Comparison of ENCODE assay signal across 19 cellular contexts in genomic region chr2:25710750-25711149, GRCh38. TPM values are rescaled to one million over a fixed set of nuclear protein-coding genes. Genes with fewer than 3 reads are reported as not detected.
DNase-seq lines count a peak whose midpoint lies in the region; ATAC-seq and TF ChIP-seq lines count a peak whose summit lies in the region.
"Had no signal": no experiment of that assay in that cellular context is flagged by ENCODE, and none has a peak within 500 bp of the region (broad histone marks: within the 10 kb centered on the region; RNA-seq: fewer than 3 reads in every experiment).

No MANE protein-coding gene starts in this region.

- 85 to 90% (median 89%) methylated on average over 3 of the region's 3 CpGs for WGBS in stomach, 5 donors
- 86% methylated on average over 3 of the region's 3 CpGs for WGBS in heart right ventricle, 2 donors

- H3K27ac ChIP-seq in GM23338 (ENCODE audit: low read depth) (no peak overlapping the region), stomach (no peak overlapping the region), heart right ventricle (no peak overlapping the region)
- H3K27ac ChIP-seq: BLaER1 treated with 17β-estradiol and CSF1 and Interleukin-3, amounts not matched to agents 10 nM and 100 nM; HL-60 had no signal

- H3K4me3 ChIP-seq in GM23338 (no peak overlapping the region), stomach (no peak overlapping the region), heart right ventricle (no peak overlapping the region)
- H3K4me3 ChIP-seq: BLaER1 treated with 17β-estradiol and CSF1 and Interleukin-3, amounts not matched to agents 10 nM and 100 nM had no signal

- no peaks in the 10 kb centered on the region for H3K36me3 ChIP-seq in GM23338 (ENCODE audit: insufficient read depth)
- H3K36me3 ChIP-seq in stomach: no peaks in the 10 kb centered on the region
- H3K36me3 ChIP-seq in heart right ventricle: no peaks in the 10 kb centered on the region
- H3K36me3 ChIP-seq: BLaER1 treated with 17β-estradiol and CSF1 and Interleukin-3, amounts not matched to agents 10 nM and 100 nM had no signal

- no peak overlapping the region for H3K4me2 ChIP-seq in GM23338
- H3K4me2 ChIP-seq: BLaER1 treated with 17β-estradiol and CSF1 and Interleukin-3, amounts not matched to agents 10 nM and 100 nM had no signal

- H3K27me3 ChIP-seq in GM23338 (ENCODE audit: insufficient read depth) (no peaks in the 10 kb centered on the region), stomach (peaks cover 0 to 9% (median 0%) of the 10 kb centered on the region in 3 donors), heart right ventricle (peaks cover 0 to 8% (median 0%) of the 10 kb centered on the region in 7 donors)
- H3K27me3 ChIP-seq: BLaER1 treated with 17β-estradiol and CSF1 and Interleukin-3, amounts not matched to agents 10 nM and 100 nM had no signal

- H3K79me2 ChIP-seq in GM23338 (replicated peaks; ENCODE audit: insufficient read depth): no peaks in the 10 kb centered on the region

- no peaks in the 10 kb centered on the region for H3K4me1 ChIP-seq in GM23338 (ENCODE audit: insufficient read depth)
- peaks cover 0 to 11% (median 5%) of the 10 kb centered on the region in 4 donors for H3K4me1 ChIP-seq in stomach
- H3K4me1 ChIP-seq in heart right ventricle: peaks cover 0 to 14% (median 0%) of the 10 kb centered on the region in 9 donors

- TF ChIP-seq POLR2A in stomach (IDR thresholded peaks at IDR 0.05): no peak

- H2AFZ ChIP-seq in GM23338: peak overlapping the region; percentile 59; the same call in 1 of the 2 replicates

- no peaks in the 10 kb centered on the region for H3K9me3 Mint-ChIP-seq in activated CD4-positive, alpha-beta T cell treated with anti-CD3 and anti-CD28 coated beads for 36 hours (ENCODE audit: low read depth)
- peaks cover 5% of the 10 kb centered on the region; the same call in 1 of the 3 replicates for H3K9me3 Mint-ChIP-seq in GM23338
- no peaks in the 10 kb centered on the region for H3K9me3 Mint-ChIP-seq in activated T-helper 2 cell treated with anti-CD3 and anti-CD28 coated beads, Interferon-gamma antibody, Interleukin-2, Interleukin-4, amounts not matched to agents 10 μg/mL and 5 μg/mL and 100 μg/mL, durations not matched to agents 14 hours and 24 hours and 36 hours
- H3K9me3 Mint-ChIP-seq: CD4-positive, alpha-beta T cell; HFFc6; IgD-negative memory B cell had no signal

- H3K9me3 ChIP-seq in stomach: no peaks in the 10 kb centered on the region
- no peaks in the 10 kb centered on the region for H3K9me3 ChIP-seq in heart right ventricle
- H3K9me3 ChIP-seq: Caco-2 had no signal

- H3F3A ChIP-seq in GM23338 (replicated peaks; ENCODE audit: low read depth): no peaks in the 10 kb centered on the region

- no peak for DNase-seq in activated CD4-positive, alpha-beta T cell treated with anti-CD3 and anti-CD28 coated beads for 36 hours
- no peak for DNase-seq in activated CD4-positive, alpha-beta T cell treated with anti-CD3 and anti-CD28 coated beads, Interleukin-2, amount 50 U/mL, for 4 hours
- no peak for DNase-seq in GM23338 (ENCODE audit: low spot score)
- DNase-seq in activated T-helper 2 cell treated with anti-CD3 and anti-CD28 coated beads, Interferon-gamma antibody, Interleukin-2, Interleukin-4, amounts not matched to agents 10 μg/mL and 5 μg/mL and 100 μg/mL, durations not matched to agents 14 hours and 24 hours and 36 hours (ENCODE audit: low spot score): no peak
- no peak for DNase-seq in stomach
- DNase-seq in heart right ventricle: no peak
- DNase-seq: 8988T; Caco-2; CD4-positive, alpha-beta T cell; GOT3; H7; HFFc6; KBM-7 had no signal

- H3K4me3 Mint-ChIP-seq in activated CD4-positive, alpha-beta T cell treated with anti-CD3 and anti-CD28 coated beads for 36 hours: no peak overlapping the region
- H3K4me3 Mint-ChIP-seq in GM23338: no peak overlapping the region
- H3K4me3 Mint-ChIP-seq in activated T-helper 2 cell treated with anti-CD3 and anti-CD28 coated beads, Interferon-gamma antibody, Interleukin-2, Interleukin-4, amounts not matched to agents 10 μg/mL and 5 μg/mL and 100 μg/mL, durations not matched to agents 14 hours and 24 hours and 36 hours (ENCODE audit: low read depth): no peak overlapping the region
- H3K4me3 Mint-ChIP-seq: CD4-positive, alpha-beta T cell; HFFc6 had no signal

- ATAC-seq in activated CD4-positive, alpha-beta T cell treated with anti-CD3 and anti-CD28 coated beads for 36 hours: peak; percentile 39
- ATAC-seq in GM23338: no peak
- ATAC-seq in GM21515 (IDR thresholded peaks at IDR 0.05; ENCODE audit: unreplicated experiment): no peak
- ATAC-seq in heart right ventricle: no peak
- ATAC-seq: HCT116 had no signal

- intact Hi-C loops in activated CD4-positive, alpha-beta T cell treated with anti-CD3 and anti-CD28 coated beads for 36 hours (cut with DNase I, micrococcal nuclease): no loop called here
- intact Hi-C loops in activated T-helper 2 cell treated with anti-CD3 and anti-CD28 coated beads, Interferon-gamma antibody, Interleukin-2, Interleukin-4, amounts not matched to agents 10 μg/mL and 5 μg/mL and 100 μg/mL, durations not matched to agents 14 hours and 24 hours and 36 hours (cut with micrococcal nuclease): no loop called here
- intact Hi-C loops in stomach (cut with DNase I; ENCODE audit: low total_unique reads): no loop called here
- intact Hi-C loops in heart right ventricle (cut with DNase I): no loop called here

- no peaks in the 10 kb centered on the region for H4K20me1 ChIP-seq in GM23338 (replicated peaks; ENCODE audit: insufficient read depth)
- H4K20me1 ChIP-seq: BLaER1 treated with 17β-estradiol and CSF1 and Interleukin-3, amounts not matched to agents 10 nM and 100 nM had no signal

- POLR2A ChIA-PET in activated CD4-positive, alpha-beta T cell treated with anti-CD3 and anti-CD28 coated beads for 36 hours (lab: Charles Lee): interaction anchor here (0.6 to 0.7 kb wide), 3 partner anchors 112 to 485 kb away, joined by 4 to 5 read pairs (median 5); no protein-coding TSS in a partner anchor

- TF ChIP-seq CTCF in GM23338 (conservative IDR thresholded peaks at IDR 0.05; ENCODE audit: low read depth in 2 of 2): no peak
- no peak for TF ChIP-seq CTCF in stomach (IDR thresholded peaks at IDR 0.05)
- no peak for TF ChIP-seq CTCF in heart right ventricle (IDR thresholded peaks at IDR 0.05)

- TF ChIP-seq EP300 in stomach (IDR thresholded peaks at IDR 0.05): no peak

- peaks cover 8% of the 10 kb centered on the region for H3K4me1 Mint-ChIP-seq in activated CD4-positive, alpha-beta T cell treated with anti-CD3 and anti-CD28 coated beads for 36 hours
- no peaks in the 10 kb centered on the region; the same call in 2 of the 3 replicates for H3K4me1 Mint-ChIP-seq in GM23338
- H3K4me1 Mint-ChIP-seq in activated T-helper 2 cell treated with anti-CD3 and anti-CD28 coated beads, Interferon-gamma antibody, Interleukin-2, Interleukin-4, amounts not matched to agents 10 μg/mL and 5 μg/mL and 100 μg/mL, durations not matched to agents 14 hours and 24 hours and 36 hours (ENCODE audit: low read depth): peaks cover 13% of the 10 kb centered on the region

- no peak overlapping the region for H3K27ac Mint-ChIP-seq in activated CD4-positive, alpha-beta T cell treated with anti-CD3 and anti-CD28 coated beads for 36 hours
- no peak overlapping the region for H3K27ac Mint-ChIP-seq in GM23338
- H3K27ac Mint-ChIP-seq in activated T-helper 2 cell treated with anti-CD3 and anti-CD28 coated beads, Interferon-gamma antibody, Interleukin-2, Interleukin-4, amounts not matched to agents 10 μg/mL and 5 μg/mL and 100 μg/mL, durations not matched to agents 14 hours and 24 hours and 36 hours: peak overlapping the region; percentile 2
- H3K27ac Mint-ChIP-seq: B cell; CD4-positive, alpha-beta T cell; HFFc6; IgD-negative memory B cell had no signal

- H3K9me2 ChIP-seq in GM23338 (ENCODE audit: insufficient read depth): no peaks in the 10 kb centered on the region

- CTCF ChIA-PET in activated CD4-positive, alpha-beta T cell treated with anti-CD3 and anti-CD28 coated beads for 36 hours (lab: Charles Lee): interaction anchor here (1.7 to 2.6 kb wide), 2 partner anchors 11 to 37 kb away, joined by 3 to 20 read pairs; partner anchors contain the start of gene DTNB

- no peaks in the 10 kb centered on the region for H3K36me3 Mint-ChIP-seq in activated CD4-positive, alpha-beta T cell treated with anti-CD3 and anti-CD28 coated beads for 36 hours (ENCODE audit: low read depth)
- 0 out of 3 replicates have a peak, but pooled peaks cover 3% of the 10 kb centered on the region for H3K36me3 Mint-ChIP-seq in GM23338 (ENCODE audit: low read depth)
- no peaks in the 10 kb centered on the region for H3K36me3 Mint-ChIP-seq in activated T-helper 2 cell treated with anti-CD3 and anti-CD28 coated beads, Interferon-gamma antibody, Interleukin-2, Interleukin-4, amounts not matched to agents 10 μg/mL and 5 μg/mL and 100 μg/mL, durations not matched to agents 14 hours and 24 hours and 36 hours (ENCODE audit: low read depth)

- peaks cover 4% of the 10 kb centered on the region for H3K27me3 Mint-ChIP-seq in activated CD4-positive, alpha-beta T cell treated with anti-CD3 and anti-CD28 coated beads for 36 hours
- H3K27me3 Mint-ChIP-seq in GM23338 (ENCODE audit: insufficient read depth, low read depth, poor library complexity): peaks cover 5% of the 10 kb centered on the region
- peaks cover 8% of the 10 kb centered on the region for H3K27me3 Mint-ChIP-seq in activated T-helper 2 cell treated with anti-CD3 and anti-CD28 coated beads, Interferon-gamma antibody, Interleukin-2, Interleukin-4, amounts not matched to agents 10 μg/mL and 5 μg/mL and 100 μg/mL, durations not matched to agents 14 hours and 24 hours and 36 hours (ENCODE audit: low read depth)

TF ChIP-seq in GM23338, 12 proteins besides CTCF, POLR2A, EP300 and RAD21 (continues in another document):
- TF ChIP-seq ETS1 (IDR thresholded peaks at IDR 0.05) (no peak), EZH2phosphoT487 (IDR thresholded peaks at IDR 0.05; ENCODE audit: unreplicated experiment) (no peak)

RNA-seq across cellular contexts. Expression of gene DTNB, which starts 37.4 kb away (rescaled TPM):
- 10 to 100 TPM; 17.1 to 33.5 TPM for total RNA-seq in activated CD4-positive, alpha-beta T cell treated with anti-CD3 and anti-CD28 coated beads for 36 hours
- total RNA-seq in GM23338 (2014; rRNA removed; shearing (Covaris generic)): 22.1 and 27.5 TPM in 2 replicates
- polyA plus RNA-seq in GM23338 (2016; fragmentation: Nextera tagmentation; extraction: Ambion mirVana) (29.4 and 32.1 TPM in 2 replicates), stomach (10 to 100 TPM; 23.1 to 69.5 (median 44.4) TPM), heart right ventricle (1 to 10 TPM; 2.8 to 7.2 TPM)
- total RNA-seq in activated T-helper 2 cell treated with anti-CD3 and anti-CD28 coated beads, Interferon-gamma antibody, Interleukin-2, Interleukin-4, amounts not matched to agents 10 μg/mL and 5 μg/mL and 100 μg/mL, durations not matched to agents 14 hours and 24 hours and 36 hours: 32.1 and 33.9 TPM in 2 replicates
- total RNA-seq in stomach (10 to 100 TPM; 10.5 to 70.0 (median 16.5) TPM), heart right ventricle (10 to 100 TPM in 4 of 10 donors, 1 to 10 TPM in 6; 4.3 to 11.3 (median 8.5) TPM)
